In the genomic region with DNA sequence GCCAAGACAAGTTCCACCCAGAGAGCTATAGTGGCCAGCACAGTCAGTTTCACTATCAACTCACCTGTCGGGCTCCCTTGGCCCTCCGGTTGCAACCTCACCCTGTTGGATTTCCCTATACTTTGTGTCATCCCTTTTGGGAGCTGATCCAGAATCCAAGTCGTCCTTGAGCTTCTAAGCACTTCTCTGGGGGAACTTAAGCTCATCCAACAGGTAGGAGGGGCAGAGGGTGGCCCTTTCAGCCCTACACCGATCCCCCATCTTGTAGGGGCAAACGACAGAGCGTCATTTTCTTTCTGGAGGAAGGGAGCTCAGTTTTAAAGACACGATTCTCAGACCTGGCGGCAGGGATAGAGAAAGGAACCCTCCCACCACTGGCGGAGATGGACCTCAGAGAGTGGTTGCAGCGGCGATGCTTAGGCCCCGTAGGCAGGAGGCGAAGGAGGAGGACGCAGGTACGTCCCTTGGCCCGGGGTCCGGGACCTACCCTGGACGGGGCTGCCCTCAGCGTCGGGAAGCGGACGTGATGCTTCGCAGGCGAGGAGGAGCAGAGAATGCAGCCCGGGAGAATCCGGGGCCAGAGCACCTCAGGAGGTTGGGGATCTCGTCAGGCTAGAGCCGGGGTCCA, we compare ENCODE assay signal across 8 cellular contexts. TPM values are rescaled to one million over a fixed set of nuclear protein-coding genes. Genes with fewer than 3 reads are reported as not detected.
DNase-seq lines count a peak whose midpoint lies in the region; ATAC-seq and TF ChIP-seq lines count a peak whose summit lies in the region.

No MANE protein-coding gene starts in this region.

- DNase-seq in GM23338 (ENCODE audit: low spot score): no peak
- peak; percentile 10 for DNase-seq in MG63
- DNase-seq in T47D (ENCODE audit: low read depth in 1 of 2, low spot score in 1 of 2): peak; percentile 36 to 50
- DNase-seq in COR-L47 (lab: John Stamatoyannopoulos, UW): no peak
- DNase-seq in NCI-H2029 treated with DMSO at 0.1 percent for 48 hours (lab: John Stamatoyannopoulos, UW): no peak

- peak; percentile 65 for ATAC-seq in GM23338

- no peaks in the 10 kb centered on the region for H4K20me1 ChIP-seq in GM23338 (replicated peaks; ENCODE audit: insufficient read depth)

- no peaks in the 10 kb centered on the region for H3K36me3 ChIP-seq in GM23338 (ENCODE audit: insufficient read depth)
- H3K36me3 ChIP-seq in MG63: no peaks in the 10 kb centered on the region
- H3K36me3 ChIP-seq in subcutaneous abdominal adipose tissue (ENCODE audit: control insufficient read depth in 5 of 5, insufficient read depth in 5 of 5, low read length in 5 of 5): peaks cover 0 to 10% (median 5%) of the 10 kb centered on the region in 5 donors

- H3K27ac Mint-ChIP-seq in GM23338: peak overlapping the region; percentile 95

- H3K9me3 Mint-ChIP-seq in GM23338: peaks cover 6% of the 10 kb centered on the region; the same call in 2 of the 3 replicates

- H3K4me1 Mint-ChIP-seq in GM23338: peaks cover 7% of the 10 kb centered on the region

- peaks cover 5% of the 10 kb centered on the region for H3K9me3 ChIP-seq in MG63
- peaks cover 0 to 3% (median 0%) of the 10 kb centered on the region in 5 donors for H3K9me3 ChIP-seq in subcutaneous abdominal adipose tissue (ENCODE audit: control insufficient read depth in 5 of 5, low read length in 5 of 5)

- peak overlapping the region; percentile 84 to 91 (median 90) for H3K9ac ChIP-seq in subcutaneous abdominal adipose tissue (ENCODE audit: low read length in 5 of 5)

- H3K4me3 ChIP-seq in GM08714 (ENCODE audit: low read length): peak overlapping the region; percentile 90
- peak overlapping the region; percentile 97 for H3K4me3 ChIP-seq in GM23338
- peak overlapping the region; percentile 72 for H3K4me3 ChIP-seq in MG63
- peak overlapping the region; percentile 89 to 96 (median 96) for H3K4me3 ChIP-seq in subcutaneous abdominal adipose tissue (ENCODE audit: low read depth in 1 of 5, low read length in 5 of 5)

- peaks cover 12% of the 10 kb centered on the region for H3K27me3 Mint-ChIP-seq in GM23338 (ENCODE audit: insufficient read depth, low read depth, poor library complexity)

- H3K27ac ChIP-seq in GM23338 (ENCODE audit: low read depth): peak overlapping the region; percentile 99
- peak overlapping the region; percentile 94 for H3K27ac ChIP-seq in layer of hippocampus (ENCODE audit: low read depth, low read length)
- H3K27ac ChIP-seq in subcutaneous abdominal adipose tissue (ENCODE audit: low read depth, low read length): peak overlapping the region; percentile 90

- H2AFZ ChIP-seq in GM23338: peak overlapping the region; percentile 94

- TF ChIP-seq CTCF in GM23338 (conservative IDR thresholded peaks at IDR 0.05; ENCODE audit: low read depth in 2 of 2): no peak

- peaks cover 16% of the 10 kb centered on the region for H3K79me2 ChIP-seq in GM23338 (replicated peaks; ENCODE audit: insufficient read depth)

- H3K4me3 Mint-ChIP-seq in GM23338: peak overlapping the region; percentile 94

- H3F3A ChIP-seq in GM23338 (replicated peaks; ENCODE audit: low read depth): peaks cover 26% of the 10 kb centered on the region

- in situ Hi-C loops in T47D (cut with HindIII; ENCODE audit: low pct_unique_long_range_greater_than_20kb, low sequenced_read_pairs): no loop called here

- H3K4me1 ChIP-seq in GM23338 (ENCODE audit: insufficient read depth): peaks cover 9% of the 10 kb centered on the region
- H3K4me1 ChIP-seq in subcutaneous abdominal adipose tissue (ENCODE audit: control insufficient read depth in 5 of 5, insufficient read depth in 5 of 5, low read length in 5 of 5): peaks cover 4 to 26% (median 23%) of the 10 kb centered on the region in 5 donors

- H3K4me2 ChIP-seq in GM23338: peak overlapping the region; percentile 97

- no peaks in the 10 kb centered on the region for H3K9me2 ChIP-seq in GM23338 (ENCODE audit: insufficient read depth)

- H3K27me3 ChIP-seq in GM23338 (ENCODE audit: insufficient read depth) (no peaks in the 10 kb centered on the region), MG63 (no peaks in the 10 kb centered on the region), layer of hippocampus (ENCODE audit: control insufficient read depth, insufficient read depth, low read length) (no peaks in the 10 kb centered on the region), subcutaneous abdominal adipose tissue (ENCODE audit: control insufficient read depth in 5 of 5, insufficient read depth in 4 of 5, low read length in 5 of 5) (no peaks in the 10 kb centered on the region)

- no peaks in the 10 kb centered on the region; the same call in 1 of the 3 replicates for H3K36me3 Mint-ChIP-seq in GM23338 (ENCODE audit: low read depth)

TF ChIP-seq in GM23338, 12 proteins besides CTCF, POLR2A, EP300 and RAD21:
- no peak for TF ChIP-seq EZH2 (IDR thresholded peaks at IDR 0.05; ENCODE audit: low read depth, unreplicated experiment)
- no peak for TF ChIP-seq ZNF331 (CRISPR knock-in tag; IDR thresholded peaks at IDR 0.05; ENCODE audit: low read depth)
- TF ChIP-seq NANOG (IDR thresholded peaks at IDR 0.05; ENCODE audit: borderline replicate concordance): no peak
- TF ChIP-seq JUNB (IDR thresholded peaks at IDR 0.05; ENCODE audit: unreplicated experiment): no peak
- no peak for TF ChIP-seq EZH2phosphoT487 (IDR thresholded peaks at IDR 0.05; ENCODE audit: unreplicated experiment)
- TF ChIP-seq, protein P1, sequence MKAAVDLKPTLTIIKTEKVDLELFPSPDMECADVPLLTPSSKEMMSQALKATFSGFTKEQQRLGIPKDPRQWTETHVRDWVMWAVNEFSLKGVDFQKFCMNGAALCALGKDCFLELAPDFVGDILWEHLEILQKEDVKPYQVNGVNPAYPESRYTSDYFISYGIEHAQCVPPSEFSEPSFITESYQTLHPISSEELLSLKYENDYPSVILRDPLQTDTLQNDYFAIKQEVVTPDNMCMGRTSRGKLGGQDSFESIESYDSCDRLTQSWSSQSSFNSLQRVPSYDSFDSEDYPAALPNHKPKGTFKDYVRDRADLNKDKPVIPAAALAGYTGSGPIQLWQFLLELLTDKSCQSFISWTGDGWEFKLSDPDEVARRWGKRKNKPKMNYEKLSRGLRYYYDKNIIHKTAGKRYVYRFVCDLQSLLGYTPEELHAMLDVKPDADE (IDR thresholded peaks at IDR 0.05): no peak
- TF ChIP-seq POLR2AphosphoS5 (IDR thresholded peaks at IDR 0.05; ENCODE audit: low read depth): no peak
- TF ChIP-seq ZNF114 (CRISPR knock-in tag; IDR thresholded peaks at IDR 0.05): no peak
- TF ChIP-seq STAT1 (IDR thresholded peaks at IDR 0.05; ENCODE audit: unreplicated experiment): no peak
- TF ChIP-seq CREB1 (CRISPR knock-in tag; IDR thresholded peaks at IDR 0.05; ENCODE audit: low read depth): no peak

RNA-seq across cellular contexts. Expression of a gene that starts 0.5 kb away (rescaled TPM):
- total RNA-seq in GM23338 (2014; rRNA removed; shearing (Covaris generic)): 14.4 and 23.9 TPM in 2 replicates
- polyA plus RNA-seq in GM23338 (2016; fragmentation: Nextera tagmentation; extraction: Ambion mirVana): 6.5 and 7.0 TPM in 2 replicates
- total RNA-seq in MG63 (2014; rRNA removed; shearing (Covaris generic); ENCODE audit: low replicate concordance): 10.2 and 28.2 TPM in 2 replicates

RNA-seq across cellular contexts. Expression of a gene that starts 15.8 kb away (rescaled TPM):
- total RNA-seq in GM23338 (2014; rRNA removed; shearing (Covaris generic)): 19.1 and 19.4 TPM in 2 replicates
- 7.8 and 8.3 TPM in 2 replicates for polyA plus RNA-seq in GM23338 (2016; fragmentation: Nextera tagmentation; extraction: Ambion mirVana)
- 1.8 and 2.0 TPM in 2 replicates for total RNA-seq in MG63 (2014; rRNA removed; shearing (Covaris generic); ENCODE audit: low replicate concordance)

RNA-seq across cellular contexts. Expression of a gene that starts 47.1 kb away (rescaled TPM):
- total RNA-seq in GM23338 (2014; rRNA removed; shearing (Covaris generic)): 14.6 and 23.5 TPM in 2 replicates
- 15.1 and 19.2 TPM in 2 replicates for polyA plus RNA-seq in GM23338 (2016; fragmentation: Nextera tagmentation; extraction: Ambion mirVana)
- 11.9 and 19.7 TPM in 2 replicates for total RNA-seq in MG63 (2014; rRNA removed; shearing (Covaris generic); ENCODE audit: low replicate concordance)

RNA-seq across cellular contexts. Expression of a gene that starts 47.3 kb away (rescaled TPM):
- total RNA-seq in GM23338 (2014; rRNA removed; shearing (Covaris generic)): 54.1 and 57.9 TPM in 2 replicates
- polyA plus RNA-seq in GM23338 (2016; fragmentation: Nextera tagmentation; extraction: Ambion mirVana): 47.5 and 50.3 TPM in 2 replicates
- total RNA-seq in MG63 (2014; rRNA removed; shearing (Covaris generic); ENCODE audit: low replicate concordance): 22.7 and 26.6 TPM in 2 replicates

RNA-seq across cellular contexts. Expression of a gene that starts 58.4 kb away (rescaled TPM):
- total RNA-seq in GM23338 (2014; rRNA removed; shearing (Covaris generic)): 34.8 and 50.9 TPM in 2 replicates
- 28.5 and 33.5 TPM in 2 replicates for polyA plus RNA-seq in GM23338 (2016; fragmentation: Nextera tagmentation; extraction: Ambion mirVana)
- total RNA-seq in MG63 (2014; rRNA removed; shearing (Covaris generic); ENCODE audit: low replicate concordance): 9.8 and 36.3 TPM in 2 replicates

Comparison
In these comparisons a context has a peak if more than half of its experiments do, and no peak if none do; other contexts are left out.
1. DNase-seq: peak in MG63 (single experiment) and T47D (2 of 2); none in GM23338 (single experiment), COR-L47 (single experiment) and NCI-H2029 treated with DMSO at 0.1 percent for 48 hours (single experiment).
2. Peak in every context shown above with its lines, with median percentiles within 50 percentile points of each other: H3K4me3 ChIP-seq and H3K27ac ChIP-seq.